ENCODE assay signal across 8 cellular contexts in the genomic region with DNA sequence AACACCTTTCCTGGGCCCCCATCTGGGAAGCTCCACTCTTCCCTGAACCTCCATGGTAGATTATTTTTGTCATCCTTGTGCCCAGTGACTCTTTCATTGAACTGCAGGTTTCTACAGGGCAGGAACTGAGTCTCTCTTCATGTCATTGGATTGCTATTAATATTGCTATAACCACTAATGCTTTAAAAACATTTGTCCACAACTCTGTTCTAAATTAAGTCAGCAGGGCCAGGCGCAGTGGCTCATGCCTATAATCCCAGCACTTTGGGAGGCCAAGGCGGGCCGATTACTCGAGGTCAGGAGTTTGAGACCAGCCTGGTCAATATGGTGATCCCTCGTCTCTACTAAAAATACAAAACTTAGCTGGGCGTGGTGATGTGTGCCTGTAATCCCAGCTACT. TPM values are rescaled to one million over a fixed set of nuclear protein-coding genes. Genes with fewer than 3 reads are reported as not detected.
"Had no signal": no experiment of that assay in that cellular context is flagged by ENCODE, and none has a peak within 500 bp of the region (broad histone marks: within the 10 kb centered on the region; RNA-seq: fewer than 3 reads in every experiment).

No MANE protein-coding gene starts in this region.

- H3K9me3 ChIP-seq: HAP-1 had no signal

- H3K27ac ChIP-seq: HL-60 had no signal

- H2AFZ ChIP-seq: GM23338 had no signal

- H3K4me3 ChIP-seq: GM23338, HAP-1 had no signal

- H3K4me1 ChIP-seq: HAP-1 had no signal

- H3K36me3 ChIP-seq: HAP-1 had no signal

- DNase-seq: H7, HFFc6 had no signal

- ATAC-seq: GM23338, HCT116, HepG2 had no signal

- H3K4me2 ChIP-seq: GM23338 had no signal

RNA-seq across cellular contexts. Expression of gene DLX4, which starts 51.2 kb away (rescaled TPM):
- total RNA-seq: HFFc6 had no signal
- polyA plus RNA-seq: IgD-negative memory B cell had no signal
